Comparison of ENCODE assay signal across 10 cellular contexts in genomic region chr2:170843656-170844055, GRCh38. TPM values are rescaled to one million over a fixed set of nuclear protein-coding genes. Genes with fewer than 3 reads are reported as not detected.
DNase-seq lines count a peak whose midpoint lies in the region; ATAC-seq and TF ChIP-seq lines count a peak whose summit lies in the region.
"Had no signal": no experiment of that assay in that cellular context is flagged by ENCODE, and none has a peak within 500 bp of the region (broad histone marks: within the 10 kb centered on the region; RNA-seq: fewer than 3 reads in every experiment).

No MANE protein-coding gene starts in this region.

- CTCF ChIA-PET in activated CD8-positive, alpha-beta T cell treated with anti-CD3 and anti-CD28 coated beads for 36 hours (lab: Charles Lee), result interaction anchor here (0.9 to 9.6 kb wide), 5 partner anchors 10 to 58 kb away, joined by 3 to 73 read pairs (median 13); no protein-coding TSS in a partner anchor
- CTCF ChIA-PET in Calu3 (lab: Charles Lee), result no interaction called here

- peak overlapping the region; percentile 16 for H3K27ac Mint-ChIP-seq in activated CD8-positive, alpha-beta T cell treated with anti-CD3 and anti-CD28 coated beads for 36 hours
- H3K27ac Mint-ChIP-seq in immature natural killer cell (peak overlapping the region; percentile 5 to 70 (median 61)), Calu3 (ENCODE audit: unreplicated experiment) (no peak overlapping the region)
- H3K27ac Mint-ChIP-seq: activated B cell treated with CpG ODN at 0.5 μM for 24 hours had no signal

- H3K36me3 ChIP-seq in BLaER1 treated with 17β-estradiol and CSF1 and Interleukin-3, amounts not matched to agents 10 nM and 100 nM, result no peaks in the 10 kb centered on the region

- peaks cover 0 to 33% (median 0%) of the 10 kb centered on the region in 11 experiments; a peak in 3 of 22 replicates for H3K27me3 ChIP-seq in BLaER1 treated with 17β-estradiol and CSF1 and Interleukin-3, amounts not matched to agents 10 nM and 100 nM

- no peaks in the 10 kb centered on the region for H4K20me1 ChIP-seq in BLaER1 treated with 17β-estradiol and CSF1 and Interleukin-3, amounts not matched to agents 10 nM and 100 nM

- H3K9me3 ChIP-seq in BLaER1 treated with 17β-estradiol and CSF1 and Interleukin-3, amounts not matched to agents 10 nM and 100 nM (replicated peaks in 1 of 11), result no peaks in the 10 kb centered on the region; a peak in 1 of 22 replicates

- intact Hi-C loops in activated CD8-positive, alpha-beta T cell treated with anti-CD3 and anti-CD28 coated beads for 36 hours (cut with micrococcal nuclease), result no loop called here
- intact Hi-C loops in Calu3 (cut with micrococcal nuclease; ENCODE audit: unreplicated experiment), result no loop called here

- no peak overlapping the region for H3K4me3 Mint-ChIP-seq in activated CD8-positive, alpha-beta T cell treated with anti-CD3 and anti-CD28 coated beads for 36 hours
- H3K4me3 Mint-ChIP-seq in immature natural killer cell (peak overlapping the region; percentile 54 to 69 (median 59)), Calu3 (ENCODE audit: low read depth, unreplicated experiment) (no peak overlapping the region)
- H3K4me3 Mint-ChIP-seq: activated B cell treated with CpG ODN at 0.5 μM for 24 hours had no signal

- H3K9me3 Mint-ChIP-seq in activated CD8-positive, alpha-beta T cell treated with anti-CD3 and anti-CD28 coated beads for 36 hours, result no peaks in the 10 kb centered on the region
- H3K9me3 Mint-ChIP-seq in immature natural killer cell, result no peaks in the 10 kb centered on the region
- no peaks in the 10 kb centered on the region for H3K9me3 Mint-ChIP-seq in Calu3 (ENCODE audit: low read depth, unreplicated experiment)
- H3K9me3 Mint-ChIP-seq: activated B cell treated with CpG ODN at 0.5 μM for 24 hours had no signal

- peaks cover 10 to 23% (median 16%) of the 10 kb centered on the region in 10 experiments for H3K4me1 ChIP-seq in BLaER1 treated with 17β-estradiol and CSF1 and Interleukin-3, amounts not matched to agents 10 nM and 100 nM

- H3K27ac ChIP-seq in BLaER1 treated with 17β-estradiol and CSF1 and Interleukin-3, amounts not matched to agents 10 nM and 100 nM, result no peak overlapping the region

- H3K27me3 Mint-ChIP-seq in activated CD8-positive, alpha-beta T cell treated with anti-CD3 and anti-CD28 coated beads for 36 hours, result peaks cover 10% of the 10 kb centered on the region
- no peaks in the 10 kb centered on the region for H3K27me3 Mint-ChIP-seq in immature natural killer cell (ENCODE audit: low read depth in 3 of 3)
- no peaks in the 10 kb centered on the region for H3K27me3 Mint-ChIP-seq in Calu3 (ENCODE audit: unreplicated experiment)

- peak overlapping the region; percentile 36 to 72 (median 58) for H3K4me2 ChIP-seq in BLaER1 treated with 17β-estradiol and CSF1 and Interleukin-3, amounts not matched to agents 10 nM and 100 nM

- no peaks in the 10 kb centered on the region for H3K36me3 Mint-ChIP-seq in activated CD8-positive, alpha-beta T cell treated with anti-CD3 and anti-CD28 coated beads for 36 hours (ENCODE audit: low read depth)
- no peaks in the 10 kb centered on the region for H3K36me3 Mint-ChIP-seq in immature natural killer cell
- no peaks in the 10 kb centered on the region for H3K36me3 Mint-ChIP-seq in Calu3 (ENCODE audit: insufficient read depth, unreplicated experiment)

- H3K9ac ChIP-seq in BLaER1 treated with 17β-estradiol and CSF1 and Interleukin-3, amounts not matched to agents 10 nM and 100 nM, result no peak overlapping the region

- no peak for TF ChIP-seq CTCF in activated CD8-positive, alpha-beta T cell treated with anti-CD3 and anti-CD28 coated beads for 36 hours (IDR thresholded peaks at IDR 0.05)
- TF ChIP-seq CTCF in Calu3 (IDR thresholded peaks at IDR 0.05; ENCODE audit: unreplicated experiment), result no peak

- no peak overlapping the region for H3K4me3 ChIP-seq in BLaER1 treated with 17β-estradiol and CSF1 and Interleukin-3, amounts not matched to agents 10 nM and 100 nM

- H3K4me1 Mint-ChIP-seq in activated CD8-positive, alpha-beta T cell treated with anti-CD3 and anti-CD28 coated beads for 36 hours (ENCODE audit: low read depth), result peaks cover 21% of the 10 kb centered on the region
- H3K4me1 Mint-ChIP-seq in immature natural killer cell (peaks cover 17 to 27% of the 10 kb centered on the region in 2 donors), Calu3 (ENCODE audit: low read depth, unreplicated experiment) (no peaks in the 10 kb centered on the region)
- H3K4me1 Mint-ChIP-seq: activated B cell treated with CpG ODN at 0.5 μM for 24 hours had no signal

- peak; percentile 79 for ATAC-seq in activated CD8-positive, alpha-beta T cell treated with anti-CD3 and anti-CD28 coated beads for 36 hours
- no peak for ATAC-seq in HG03442 (IDR thresholded peaks at IDR 0.05; ENCODE audit: unreplicated experiment)

- POLR2A ChIA-PET in activated CD8-positive, alpha-beta T cell treated with anti-CD3 and anti-CD28 coated beads for 36 hours (lab: Charles Lee), result interaction anchor here (0.7 to 1.0 kb wide), 2 partner anchors 9 to 13 kb away, joined by 3 to 4 read pairs; no protein-coding TSS in a partner anchor

- peak; percentile 33 for DNase-seq in KG1 (lab: John Stamatoyannopoulos, UW)
- peak; percentile 39 for DNase-seq in activated CD8-positive, alpha-beta T cell treated with anti-CD3 and anti-CD28 coated beads for 36 hours
- DNase-seq in immature natural killer cell, result peak; percentile 12 to 29 (median 22)
- no peak for DNase-seq in Calu3
- DNase-seq in amniotic stem cell (lab: John Stamatoyannopoulos, UW), result no peak
- no peak for DNase-seq in NCI-H526 treated with DMSO at 0.1 percent for 48 hours (lab: John Stamatoyannopoulos, UW)
- DNase-seq: activated B cell treated with CpG ODN at 0.5 μM for 24 hours, small intestine had no signal

- no TSS peak for BruUV-seq in Calu3 (replicated peaks; lab: Mats Ljungman, UMichigan)

RNA-seq across cellular contexts. Expression of gene GAD1, which starts 27.0 kb away (rescaled TPM):
- 1 to 10 TPM; 1.3 to 2.5 TPM for total RNA-seq in activated CD8-positive, alpha-beta T cell treated with anti-CD3 and anti-CD28 coated beads for 36 hours
- not detected for polyA plus RNA-seq in immature natural killer cell
- 11.2 and 11.5 TPM in 2 replicates for total RNA-seq in Calu3 (2022)
- total RNA-seq: activated B cell treated with CpG ODN at 0.5 μM for 24 hours had no signal

Comparison
In these comparisons a context has a peak if more than half of its experiments do, and no peak if none do; other contexts are left out.
1. DNase-seq: peak in KG1 (single experiment), activated CD8-positive, alpha-beta T cell treated with anti-CD3 and anti-CD28 coated beads for 36 hours (single experiment) and immature natural killer cell (3 of 3); none in Calu3 (single experiment), amniotic stem cell (single experiment) and NCI-H526 treated with DMSO at 0.1 percent for 48 hours (single experiment).
2. H3K4me3 Mint-ChIP-seq: peak in immature natural killer cell (5 of 5); none in activated CD8-positive, alpha-beta T cell treated with anti-CD3 and anti-CD28 coated beads for 36 hours (single experiment) and Calu3 (single experiment).